ENCODE assay signal across 1 cellular context in genomic region chr17:72604518-72604917, GRCh38.
TF ChIP-seq lines count a peak whose summit lies in the region.

No MANE protein-coding gene starts in this region.

TF ChIP-seq in HepG2, 621 proteins besides CTCF, POLR2A, EP300 and RAD21 (continued from another document and continues in another):
- TF ChIP-seq ZBTB21 (CRISPR knock-in tag; IDR thresholded peaks at IDR 0.05) (peak; percentile 77), RFX3 (CRISPR knock-in tag; IDR thresholded peaks at IDR 0.05) (no peak), MLX (CRISPR knock-in tag; IDR thresholded peaks at IDR 0.05) (no peak), ZBTB25 (CRISPR knock-in tag; IDR thresholded peaks at IDR 0.05) (peak; percentile 79), AHDC1 (CRISPR knock-in tag; IDR thresholded peaks at IDR 0.05; ENCODE audit: borderline replicate concordance) (no peak), PAF1 (CRISPR knock-in tag; IDR thresholded peaks at IDR 0.05) (no peak), NFYC (CRISPR knock-in tag; IDR thresholded peaks at IDR 0.05) (no peak), MIER2 (CRISPR knock-in tag; IDR thresholded peaks at IDR 0.05) (no peak), ZNF431 (CRISPR knock-in tag; IDR thresholded peaks at IDR 0.05; ENCODE audit: borderline replicate concordance, low read depth) (no peak), SIX1 (CRISPR knock-in tag; IDR thresholded peaks at IDR 0.05; ENCODE audit: borderline replicate concordance) (no peak), NFAT5 (CRISPR knock-in tag; IDR thresholded peaks at IDR 0.05) (no peak), SIN3B (IDR thresholded peaks at IDR 0.05; ENCODE audit: low read length) (no peak), TIGD3 (CRISPR knock-in tag; IDR thresholded peaks at IDR 0.05; ENCODE audit: borderline replicate concordance) (no peak), WIZ (CRISPR knock-in tag; IDR thresholded peaks at IDR 0.05) (no peak), ZNF687 (CRISPR knock-in tag; IDR thresholded peaks at IDR 0.05) (peak; percentile 90), CENPX (CRISPR knock-in tag; IDR thresholded peaks at IDR 0.05) (no peak), ZBED4 (CRISPR knock-in tag; IDR thresholded peaks at IDR 0.05; ENCODE audit: borderline replicate concordance) (peak; percentile 49; the same call in 1 of the 2 replicates), DMAP1 (CRISPR knock-in tag; IDR thresholded peaks at IDR 0.05) (0 out of 2 replicates have a peak, but pooled peaks have one; percentile 47), ZNF260 (CRISPR knock-in tag; IDR thresholded peaks at IDR 0.05; ENCODE audit: borderline replicate concordance, low read depth) (no peak), ZNF616 (CRISPR knock-in tag; IDR thresholded peaks at IDR 0.05; ENCODE audit: low read depth) (no peak), ZNF543 (CRISPR knock-in tag; IDR thresholded peaks at IDR 0.05) (no peak), TBP (CRISPR knock-in tag; IDR thresholded peaks at IDR 0.05) (no peak), MZF1 (CRISPR knock-in tag; IDR thresholded peaks at IDR 0.05; ENCODE audit: borderline replicate concordance) (no peak), TP53 (CRISPR knock-in tag; conservative IDR thresholded peaks at IDR 0.05) (no peak), ZXDC (CRISPR knock-in tag; IDR thresholded peaks at IDR 0.05) (no peak), RAD51 (IDR thresholded peaks at IDR 0.05; ENCODE audit: borderline replicate concordance) (no peak), ZSCAN20 (CRISPR knock-in tag; IDR thresholded peaks at IDR 0.05; ENCODE audit: borderline replicate concordance) (no peak), MYNN (CRISPR knock-in tag; IDR thresholded peaks at IDR 0.05; ENCODE audit: low read depth) (no peak; the same call in 1 of the 2 replicates)
